In the genomic region with DNA sequence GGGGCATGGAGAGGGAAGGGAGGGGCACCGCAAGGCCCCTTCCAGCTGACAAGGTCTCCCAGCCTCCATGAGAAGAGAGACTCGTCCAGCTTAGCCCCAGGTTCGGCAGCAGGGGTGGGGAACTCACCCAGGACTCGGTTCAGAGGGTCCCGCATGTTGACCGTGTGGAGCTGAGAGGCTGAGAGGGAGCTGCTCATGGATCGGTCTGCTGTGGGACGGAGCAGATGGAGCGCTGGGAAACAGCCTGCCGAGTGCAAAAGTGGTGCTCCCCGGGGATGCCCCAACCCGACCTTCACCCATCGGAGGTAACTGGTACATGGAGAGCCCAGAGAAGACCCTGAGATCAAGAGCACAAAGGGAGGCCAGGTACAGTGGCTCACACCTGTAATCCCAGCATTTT, we compare ENCODE assay signal across 18 cellular contexts. TPM values are rescaled to one million over a fixed set of nuclear protein-coding genes. Genes with fewer than 3 reads are reported as not detected.
"Had no signal": no experiment of that assay in that cellular context is flagged by ENCODE, and none has a peak within 500 bp of the region (broad histone marks: within the 10 kb centered on the region; RNA-seq: fewer than 3 reads in every experiment).

No MANE protein-coding gene starts in this region.

- H3K4me3 ChIP-seq: right lobe of liver, suprapubic skin, upper lobe of right lung had no signal

- ATAC-seq: activated T-helper 17 cell treated with anti-CD3 and anti-CD28 coated beads, Interleukin-2, amount 50 U/mL, for 72 hours; effector memory CD8-positive, alpha-beta T cell; natural killer cell treated with Interleukin-12 subunit alpha and Interleukin-12 subunit beta and Interleukin-15 and Interleukin-18, amount 100 ng/mL, for 72 hours; right lobe of liver; stimulated activated naive CD8-positive, alpha-beta T cell treated with anti-CD3 and anti-CD28 coated beads, Interleukin-15, Interleukin-2, amounts not matched to agents 100 U/mL and 50 U/mL, for 24 hours; upper lobe of right lung; WTC11 had no signal

- H3K9me3 ChIP-seq: right lobe of liver, suprapubic skin, upper lobe of right lung had no signal

- H3K27me3 ChIP-seq: right lobe of liver, suprapubic skin, upper lobe of right lung had no signal

- DNase-seq: activated CD4-positive, alpha-beta T cell treated with anti-CD3 and anti-CD28 coated beads, Interleukin-2, amount 50 U/mL, for 1 hour; activated naive CD4-positive, alpha-beta T cell treated with anti-CD3 and anti-CD28 coated beads for 36 hours; activated T-cell treated with anti-CD3 and anti-CD28 coated beads for 4 hours; effector memory CD8-positive, alpha-beta T cell; erythroblast; occipital lobe; right lobe of liver; stimulated activated CD4-positive, alpha-beta T cell treated with anti-CD3 and anti-CD28 coated beads, Interleukin-12 subunit alpha, Interleukin-12 subunit beta, amount 100 ng/mL, for 4 hours; stimulated activated CD4-positive, alpha-beta T cell treated with anti-CD3 and anti-CD28 coated beads, Interleukin-2, amount 100 ng/mL, for 48 hours; stimulated activated naive CD8-positive, alpha-beta T cell treated with anti-CD3 and anti-CD28 coated beads, Interleukin-15, Interleukin-2, amounts not matched to agents 100 U/mL and 50 U/mL, for 24 hours; upper lobe of right lung had no signal

- H3K27ac ChIP-seq: right lobe of liver, suprapubic skin had no signal

RNA-seq across cellular contexts. Expression of a gene that starts 4.9 kb away (rescaled TPM):
- total RNA-seq: activated CD8-positive, alpha-beta memory T cell treated with anti-CD3 and anti-CD28 coated beads for 36 hours; activated naive CD4-positive, alpha-beta T cell treated with anti-CD3 and anti-CD28 coated beads for 36 hours; activated T-helper 17 cell treated with anti-CD3 and anti-CD28 coated beads, Interleukin-2, amount 50 U/mL, for 72 hours; mucosa of gallbladder; progenitor cell of endocrine pancreas; WTC11 had no signal

RNA-seq across cellular contexts. Expression of a gene that starts 57.3 kb away (rescaled TPM):
- total RNA-seq: mucosa of gallbladder, occipital lobe, progenitor cell of endocrine pancreas, WTC11 had no signal
